28 cellular contexts compared by ENCODE assay signal in the genomic region with DNA sequence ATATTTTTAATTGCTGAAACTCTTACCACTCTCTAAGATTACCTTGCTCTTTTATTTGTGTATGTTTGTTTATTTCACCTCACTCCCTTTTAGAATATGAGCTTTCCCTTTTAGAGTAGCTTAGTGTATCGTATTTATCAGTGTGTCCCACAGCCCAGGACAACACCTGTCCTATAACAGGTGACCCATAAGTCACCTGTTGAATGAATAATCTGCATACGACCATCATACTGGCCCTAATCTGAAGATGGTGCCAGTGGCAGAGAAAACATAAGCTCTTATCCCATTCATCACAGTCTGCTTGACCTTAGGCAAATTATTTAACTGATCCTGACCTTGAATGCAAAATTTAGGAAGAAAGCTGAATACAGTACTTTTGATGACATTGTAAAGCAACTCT.
"Had no signal": no experiment of that assay in that cellular context is flagged by ENCODE, and none has a peak within 500 bp of the region (broad histone marks: within the 10 kb centered on the region; RNA-seq: fewer than 3 reads in every experiment).

No MANE protein-coding gene starts in this region.

- H3K4me1 ChIP-seq: colonic mucosa, esophagus muscularis mucosa, esophagus squamous epithelium, foreskin keratinocyte, gastrocnemius medialis, gastroesophageal sphincter, heart left ventricle, heart right ventricle had no signal

- H2AFZ ChIP-seq: hepatocyte had no signal

- H3K4me2 ChIP-seq: hepatocyte had no signal

- H3K36me3 ChIP-seq: colonic mucosa, esophagus muscularis mucosa, esophagus squamous epithelium, gastrocnemius medialis, gastroesophageal sphincter, heart left ventricle, heart right ventricle had no signal

- FAIRE-seq: endometrium, endothelial cell of umbilical vein, frontal cortex had no signal

- H3K4me3 ChIP-seq: colonic mucosa, coronary artery, dorsolateral prefrontal cortex, esophagus muscularis mucosa, esophagus squamous epithelium, gastrocnemius medialis, gastroesophageal sphincter, heart left ventricle, heart right ventricle, hepatocyte had no signal

- H3K27ac ChIP-seq: colonic mucosa, coronary artery, dorsolateral prefrontal cortex, epithelial cell of prostate, esophagus muscularis mucosa, esophagus squamous epithelium, foreskin keratinocyte, gastrocnemius medialis, gastroesophageal sphincter, heart left ventricle, heart right ventricle, hepatocyte had no signal

- ATAC-seq: effector memory CD8-positive, alpha-beta T cell; esophagus mucosa; foreskin keratinocyte; gastrocnemius medialis; gastroesophageal sphincter; heart left ventricle; heart right ventricle had no signal

- H3K9me3 ChIP-seq: colonic mucosa, esophagus muscularis mucosa, esophagus squamous epithelium, gastrocnemius medialis, gastroesophageal sphincter, heart left ventricle, heart right ventricle had no signal

- H3K27me3 ChIP-seq: colonic mucosa, esophagus muscularis mucosa, esophagus squamous epithelium, foreskin keratinocyte, gastrocnemius medialis, gastroesophageal sphincter, heart left ventricle, heart right ventricle, hepatocyte had no signal

- H3K79me2 ChIP-seq: hepatocyte had no signal

- DNase-seq: colonic mucosa; cortex of kidney; dermis blood vessel endothelial cell; dorsolateral prefrontal cortex; effector CD4-positive, alpha-beta T cell; effector CD8-positive, alpha-beta T cell; effector memory CD4-positive, alpha-beta T cell; effector memory CD8-positive, alpha-beta T cell; endodermal cell; erythroblast; esophagus squamous epithelium; foreskin fibroblast; foreskin keratinocyte; foreskin melanocyte; gastrocnemius medialis; glutamatergic neuron; head of caudate nucleus; heart left ventricle; heart right ventricle had no signal
